Comparison of ENCODE assay signal across 20 cellular contexts in the genomic region with DNA sequence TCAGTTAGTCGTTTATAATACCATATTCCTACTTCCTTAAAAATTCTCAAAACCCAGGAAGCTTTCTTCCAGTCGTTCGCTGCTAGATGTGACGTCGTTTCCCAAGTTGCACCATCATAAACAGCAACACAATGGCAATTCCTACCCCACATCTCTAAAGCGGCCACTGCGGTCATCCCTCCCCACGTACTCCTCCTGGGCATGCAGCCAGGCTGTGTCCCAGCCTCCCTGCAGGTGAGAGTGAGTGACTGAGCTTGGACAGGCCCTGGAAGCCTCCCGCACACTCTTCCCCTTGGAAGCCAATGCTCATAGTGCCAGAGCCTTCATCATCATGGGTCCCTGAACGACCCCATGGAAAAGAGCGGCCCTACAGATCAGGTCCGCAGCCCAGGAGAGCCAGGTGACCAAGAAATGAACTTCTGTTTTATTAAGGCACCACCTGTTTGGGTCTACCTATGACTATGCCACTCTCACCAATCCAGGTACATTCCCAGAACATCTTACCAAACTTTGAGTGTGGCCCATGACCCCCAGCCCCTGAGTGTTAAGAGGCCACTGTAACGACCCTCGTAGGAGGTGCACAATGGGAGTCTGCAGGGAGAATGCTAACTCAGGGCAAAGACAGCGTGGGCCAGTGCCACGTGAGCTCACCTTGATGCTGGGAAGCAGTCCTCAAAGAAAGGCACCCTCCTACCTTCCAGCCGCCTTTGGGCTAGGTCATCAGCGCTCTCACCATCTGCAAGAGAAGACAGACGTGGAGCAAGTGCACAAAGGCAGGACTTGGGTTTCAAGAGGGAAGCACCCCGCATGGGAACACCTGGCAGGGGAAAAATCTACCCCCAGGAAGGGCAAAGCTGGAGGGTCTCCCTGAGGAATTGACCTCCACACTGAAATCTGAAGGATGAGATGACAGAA.
"Had no signal": no experiment of that assay in that cellular context is flagged by ENCODE, and none has a peak within 500 bp of the region (broad histone marks: within the 10 kb centered on the region; RNA-seq: fewer than 3 reads in every experiment).

No MANE protein-coding gene starts in this region.

- H3K27ac ChIP-seq: body of pancreas, prostate gland, skin epidermis, tibial nerve had no signal

- H3K4me1 ChIP-seq: body of pancreas, prostate gland, tibial nerve had no signal

- H3K27me3 ChIP-seq: body of pancreas, tibial nerve had no signal

- H3K4me1 Mint-ChIP-seq: activated naive CD8-positive, alpha-beta T cell treated with anti-CD3 and anti-CD28 coated beads for 36 hours; central memory CD8-positive, alpha-beta T cell had no signal

- H3K9me3 Mint-ChIP-seq: activated naive CD8-positive, alpha-beta T cell treated with anti-CD3 and anti-CD28 coated beads for 36 hours; central memory CD8-positive, alpha-beta T cell; natural killer cell treated with Interleukin-12 subunit alpha and Interleukin-12 subunit beta and Interleukin-15 and Interleukin-18, amount 100 ng/mL, for 72 hours had no signal

- H3K4me3 Mint-ChIP-seq: activated naive CD8-positive, alpha-beta T cell treated with anti-CD3 and anti-CD28 coated beads for 36 hours; central memory CD8-positive, alpha-beta T cell; natural killer cell treated with Interleukin-12 subunit alpha and Interleukin-12 subunit beta and Interleukin-15 and Interleukin-18, amount 100 ng/mL, for 72 hours; stimulated activated naive B cell treated with anti-CD40 and anti-IgM and Interleukin-4, amounts not matched to agents 10 μg/mL and 1 μg/mL and 100 μg/mL, for 72 hours had no signal

- H3K9me3 ChIP-seq: body of pancreas, prostate gland had no signal

- H3K36me3 ChIP-seq: prostate gland, tibial nerve had no signal

- DNase-seq: activated CD4-positive, alpha-beta T cell treated with anti-CD3 and anti-CD28 coated beads, Interleukin-2, amount 50 U/mL, for 48 hours; activated naive CD8-positive, alpha-beta T cell treated with anti-CD3 and anti-CD28 coated beads for 36 hours; activated T-cell treated with anti-CD3 and anti-CD28 coated beads, Interleukin-2, amount 50 U/mL, for 48 hours; amygdala; body of pancreas; effector CD8-positive, alpha-beta T cell; foreskin melanocyte; kidney glomerular epithelial cell; mesenchymal stem cell; nucleus accumbens; right cardiac atrium; stimulated activated CD4-positive, alpha-beta T cell treated with anti-CD3 and anti-CD28 coated beads, Interleukin-15, amount 100 ng/mL, for 24 hours; stimulated activated CD4-positive, alpha-beta T cell treated with anti-CD3 and anti-CD28 coated beads, Interleukin-4, amount 100 ng/mL, for 1 hour; stimulated activated naive B cell treated with anti-CD40 and anti-IgM and Interleukin-4, amounts not matched to agents 10 μg/mL and 1 μg/mL and 100 μg/mL, for 72 hours; substantia nigra had no signal

- H3K27ac Mint-ChIP-seq: activated naive CD8-positive, alpha-beta T cell treated with anti-CD3 and anti-CD28 coated beads for 36 hours; natural killer cell treated with Interleukin-12 subunit alpha and Interleukin-12 subunit beta and Interleukin-15 and Interleukin-18, amount 100 ng/mL, for 72 hours had no signal

- H3K36me3 Mint-ChIP-seq: activated naive CD8-positive, alpha-beta T cell treated with anti-CD3 and anti-CD28 coated beads for 36 hours; natural killer cell treated with Interleukin-12 subunit alpha and Interleukin-12 subunit beta and Interleukin-15 and Interleukin-18, amount 100 ng/mL, for 72 hours had no signal

- H3K4me3 ChIP-seq: body of pancreas, prostate gland, skin epidermis, tibial nerve had no signal
